In the genomic region with DNA sequence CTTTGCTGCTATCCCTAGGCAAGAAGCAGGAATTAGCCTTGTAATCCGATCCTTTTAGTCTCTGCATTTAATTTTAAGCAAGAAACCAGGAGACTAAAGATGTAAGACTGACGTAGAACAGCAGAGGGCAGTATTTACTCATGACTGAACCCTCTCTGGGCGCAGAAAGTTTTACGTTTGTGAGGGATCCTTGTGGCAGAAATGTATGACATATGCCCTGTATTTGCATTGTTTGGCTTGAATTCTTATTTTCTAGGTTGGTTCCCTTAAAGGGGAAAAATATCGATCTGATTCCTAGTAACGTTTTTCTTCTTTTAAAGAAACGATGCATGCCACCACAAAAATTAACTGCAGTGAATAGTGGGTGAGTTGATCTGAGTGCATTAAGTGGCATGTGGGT, we compare ENCODE assay signal across 9 cellular contexts. TPM values are rescaled to one million over a fixed set of nuclear protein-coding genes. Genes with fewer than 3 reads are reported as not detected.
A peak's percentile ranks its signal among the peaks of the same experiment; 100 is the strongest.
DNase-seq lines count a peak whose midpoint lies in the region; ATAC-seq and FAIRE-seq lines count a peak whose summit lies in the region.
"Had no signal": no experiment of that assay in that cellular context is flagged by ENCODE, and none has a peak within 500 bp of the region (broad histone marks: within the 10 kb centered on the region; RNA-seq: fewer than 3 reads in every experiment).

No MANE protein-coding gene starts in this region.

- intact Hi-C loops in activated CD4-positive, alpha-beta T cell treated with anti-CD3 and anti-CD28 coated beads for 36 hours (cut with DNase I, micrococcal nuclease) = loop anchor here (1.0 to 10.0 kb wide), 4 partner anchors 428 to 1289 kb away; no protein-coding TSS in a partner anchor

- H3K4me1 ChIP-seq in HUES48 (ENCODE audit: control insufficient read depth, insufficient read depth, low read length) (peaks cover 17% of the 10 kb centered on the region), iPS-20b (ENCODE audit: insufficient read depth, low read length) (peaks cover 7% of the 10 kb centered on the region; the same call in 1 of the 2 replicates), small intestine (ENCODE audit: control insufficient read depth in 2 of 2, insufficient read depth in 1 of 2, low read depth in 1 of 2, low read length in 1 of 2) (no peaks in the 10 kb centered on the region)

- no peak overlapping the region for H3K9ac ChIP-seq in HUES48 (ENCODE audit: low read depth, low read length)
- no peak overlapping the region for H3K9ac ChIP-seq in iPS-20b (ENCODE audit: low read depth, low read length)

- DNase-seq in activated CD4-positive, alpha-beta T cell treated with anti-CD3 and anti-CD28 coated beads for 36 hours = peak; percentile 25
- no peak for DNase-seq in activated CD4-positive, alpha-beta T cell treated with anti-CD3 and anti-CD28 coated beads, Interleukin-2, amount 50 U/mL, for 4 hours
- DNase-seq in NCI-H82 (lab: John Stamatoyannopoulos, UW) (peak; percentile 90), amniotic epithelial cell (ENCODE audit: low read depth) (peak; percentile 82), small intestine (peak; percentile 69)

- WGBS in small intestine, 3 donors = 1 to 3% (median 3%) methylated on average over 7 of the region's 7 CpGs

- H3K36me3 ChIP-seq in HUES48 (ENCODE audit: control insufficient read depth, insufficient read depth, low read length) (no peaks in the 10 kb centered on the region), iPS-20b (ENCODE audit: insufficient read depth, low read depth, low read length) (peaks cover under 1% of the 10 kb centered on the region), small intestine (ENCODE audit: control insufficient read depth in 2 of 2, insufficient read depth in 2 of 2, low read length in 2 of 2) (no peaks in the 10 kb centered on the region)

- no peaks in the 10 kb centered on the region for H3K9me3 Mint-ChIP-seq in activated CD4-positive, alpha-beta T cell treated with anti-CD3 and anti-CD28 coated beads for 36 hours (ENCODE audit: low read depth)

- H3K27me3 ChIP-seq in HUES48 (ENCODE audit: control insufficient read depth, insufficient read depth, low read length) (peaks cover 29% of the 10 kb centered on the region), iPS-20b (ENCODE audit: insufficient read depth, low read length) (peaks cover 30% of the 10 kb centered on the region), small intestine (ENCODE audit: control insufficient read depth in 2 of 2, insufficient read depth in 2 of 2, low read length in 2 of 2) (peaks cover 5 to 8% of the 10 kb centered on the region in 2 donors)

- H3K27ac ChIP-seq in HUES48 (ENCODE audit: low read depth, low read length) (peak overlapping the region; percentile 77), iPS-20b (ENCODE audit: low read length) (no peak overlapping the region), small intestine (ENCODE audit: low read depth in 1 of 2, low read length in 1 of 2) (no peak overlapping the region)

- peaks cover 64% of the 10 kb centered on the region for H3K27me3 Mint-ChIP-seq in activated CD4-positive, alpha-beta T cell treated with anti-CD3 and anti-CD28 coated beads for 36 hours

- no peak for ATAC-seq in activated CD4-positive, alpha-beta T cell treated with anti-CD3 and anti-CD28 coated beads for 36 hours
- ATAC-seq in GM21390 (IDR thresholded peaks at IDR 0.05; ENCODE audit: unreplicated experiment) = peak; percentile 45

- no peaks in the 10 kb centered on the region for H3K9me3 ChIP-seq in HUES48 (ENCODE audit: control insufficient read depth, insufficient read depth, low read length)
- no peaks in the 10 kb centered on the region for H3K9me3 ChIP-seq in iPS-20b (ENCODE audit: insufficient read depth, low read depth, low read length)
- no peaks in the 10 kb centered on the region for H3K9me3 ChIP-seq in small intestine (ENCODE audit: control insufficient read depth, low read depth)

- no peak for FAIRE-seq in small intestine (lab: Jason Lieb, UNC)

- H3K4me3 ChIP-seq in HUES48 (ENCODE audit: low read depth, low read length) = no peak overlapping the region; the same call in 1 of the 2 replicates
- H3K4me3 ChIP-seq in iPS-20b (ENCODE audit: low read length) = 0 out of 2 replicates have a peak overlapping the region, but pooled peaks have one; percentile 72
- no peak overlapping the region for H3K4me3 ChIP-seq in small intestine (ENCODE audit: low read depth in 1 of 2, low read length in 2 of 2)

- H3K27ac Mint-ChIP-seq in activated CD4-positive, alpha-beta T cell treated with anti-CD3 and anti-CD28 coated beads for 36 hours = no peak overlapping the region
- H3K27ac Mint-ChIP-seq: CD4-positive, CD25-positive, alpha-beta regulatory T cell had no signal

- POLR2A ChIA-PET in activated CD4-positive, alpha-beta T cell treated with anti-CD3 and anti-CD28 coated beads for 36 hours (lab: Charles Lee) = no interaction called here

- CTCF ChIA-PET in activated CD4-positive, alpha-beta T cell treated with anti-CD3 and anti-CD28 coated beads for 36 hours (lab: Charles Lee) = interaction anchor here (0.6 to 0.9 kb wide), 12 partner anchors 21 to 1575 kb away, joined by 3 to 5 read pairs (median 3); no protein-coding TSS in a partner anchor

- no peak overlapping the region for H3K4me3 Mint-ChIP-seq in activated CD4-positive, alpha-beta T cell treated with anti-CD3 and anti-CD28 coated beads for 36 hours

- no peaks in the 10 kb centered on the region for H3K36me3 Mint-ChIP-seq in activated CD4-positive, alpha-beta T cell treated with anti-CD3 and anti-CD28 coated beads for 36 hours (ENCODE audit: low read depth)
- H3K36me3 Mint-ChIP-seq: CD4-positive, CD25-positive, alpha-beta regulatory T cell had no signal

- peaks cover 32% of the 10 kb centered on the region for H3K4me1 Mint-ChIP-seq in activated CD4-positive, alpha-beta T cell treated with anti-CD3 and anti-CD28 coated beads for 36 hours

RNA-seq across cellular contexts. Expression of a gene that starts 1.3 kb away (rescaled TPM):
- not detected for total RNA-seq in activated CD4-positive, alpha-beta T cell treated with anti-CD3 and anti-CD28 coated beads for 36 hours
- polyA plus RNA-seq in small intestine = 1 to 10 TPM in 1 of 3 donors, under 1 TPM in 1, not detected in 1; 0.27 to 1.5 TPM
- polyA plus RNA-seq: CD4-positive, CD25-positive, alpha-beta regulatory T cell had no signal

Comparison
In these comparisons a context has a peak if more than half of its experiments do, and no peak if none do; other contexts are left out.
1. DNase-seq: peak in activated CD4-positive, alpha-beta T cell treated with anti-CD3 and anti-CD28 coated beads for 36 hours (single experiment), NCI-H82 (single experiment), amniotic epithelial cell (single experiment) and small intestine (single experiment); none in activated CD4-positive, alpha-beta T cell treated with anti-CD3 and anti-CD28 coated beads, Interleukin-2, amount 50 U/mL, for 4 hours (0 of 2).